Comparison of ENCODE assay signal across 12 cellular contexts in genomic region chr20:47124235-47124717, GRCh38.
DNase-seq lines count a peak whose midpoint lies in the region; ATAC-seq, FAIRE-seq and TF ChIP-seq lines count a peak whose summit lies in the region.
"Had no signal": no experiment of that assay in that cellular context is flagged by ENCODE, and none has a peak within 500 bp of the region (broad histone marks: within the 10 kb centered on the region; RNA-seq: fewer than 3 reads in every experiment).

No MANE protein-coding gene starts in this region.

- in situ Hi-C loops in GM12878 (cut with MboI): no loop called here

- intact Hi-C loops in GM12878 (cut with micrococcal nuclease; ENCODE audit: unreplicated experiment): no loop called here
- intact Hi-C loops in right cardiac atrium (cut with DNase I): no loop called here

- no peak for TF ChIP-seq EP300 in GM12878 (IDR thresholded peaks at IDR 0.05; ENCODE audit: borderline replicate concordance in 1 of 2, control insufficient read depth in 1 of 2, low read depth in 2 of 2, low read length in 2 of 2)

- no peaks in the 10 kb centered on the region for H3K4me1 Mint-ChIP-seq in stimulated activated naive B cell treated with anti-CD40 and anti-IgM and Interleukin-4, amounts not matched to agents 10 μg/mL and 1 μg/mL and 100 μg/mL, for 72 hours

- POLR2A ChIA-PET in GM12878 (lab: Charles Lee): no interaction called here

- no peak for TF ChIP-seq RAD21 in GM12878 (IDR thresholded peaks at IDR 0.05; ENCODE audit: insufficient read depth, low read depth, low read length)

- H3K36me3 ChIP-seq in GM12878 (ENCODE audit: control insufficient read depth in 2 of 2, insufficient read depth in 2 of 2, low read length in 1 of 2) (no peaks in the 10 kb centered on the region), skeletal muscle satellite cell (ENCODE audit: insufficient read depth, low read length) (no peaks in the 10 kb centered on the region)

- TF ChIP-seq POLR2A in GM12878 (IDR thresholded peaks at IDR 0.05; ENCODE audit: low read depth, low read length): no peak

- no peaks in the 10 kb centered on the region for H3K9me3 Mint-ChIP-seq in stimulated activated naive B cell treated with anti-CD40 and anti-IgM and Interleukin-4, amounts not matched to agents 10 μg/mL and 1 μg/mL and 100 μg/mL, for 72 hours
- H3K9me3 Mint-ChIP-seq: activated T-cell treated with anti-CD3 and anti-CD28 coated beads, Interleukin-2, amount 50 U/mL, for 4 hours; CD4-positive, alpha-beta T cell; nephron had no signal

- H3K4me1 ChIP-seq in GM12878 (ENCODE audit: control insufficient read depth, insufficient read depth, low read length): no peaks in the 10 kb centered on the region
- H3K4me1 ChIP-seq in right cardiac atrium (ENCODE audit: control insufficient read depth, insufficient read depth, low read length): peaks cover 10% of the 10 kb centered on the region
- peaks cover 42% of the 10 kb centered on the region for H3K4me1 ChIP-seq in skeletal muscle satellite cell (ENCODE audit: control insufficient read depth, insufficient read depth, low read length)

- DNase-seq in HTR-8/SVneo (ENCODE audit: insufficient read length, low spot score) (no peak), GM12878 (ENCODE audit: low read depth, low spot score) (no peak), right cardiac atrium (peak in 2 of 3 donors; percentile 26 to 71), COR-L47 (lab: John Stamatoyannopoulos, UW) (no peak), HuH-7 (ENCODE audit: low spot score) (no peak)
- DNase-seq in stimulated activated naive B cell treated with anti-CD40 and anti-IgM and Interleukin-4, amounts not matched to agents 10 μg/mL and 1 μg/mL and 100 μg/mL, for 72 hours: no peak
- no peak for DNase-seq in activated CD4-positive, alpha-beta T cell treated with anti-CD3 and anti-CD28 coated beads for 1 hour
- DNase-seq: activated T-cell treated with anti-CD3 and anti-CD28 coated beads, Interleukin-2, amount 50 U/mL, for 4 hours; CD4-positive, alpha-beta T cell; NCI-H69 had no signal

- H3K27ac ChIP-seq in GM12878 (ENCODE audit: control insufficient read depth, insufficient read depth) (no peak overlapping the region), right cardiac atrium (ENCODE audit: low read length) (peak overlapping the region; percentile 90)

- H3K9ac ChIP-seq in GM12878 (ENCODE audit: control insufficient read depth, insufficient read depth, low read length) (no peak overlapping the region), skeletal muscle satellite cell (ENCODE audit: low read depth, low read length) (peak overlapping the region; percentile 76)

- H3K36me3 Mint-ChIP-seq in stimulated activated naive B cell treated with anti-CD40 and anti-IgM and Interleukin-4, amounts not matched to agents 10 μg/mL and 1 μg/mL and 100 μg/mL, for 72 hours: no peaks in the 10 kb centered on the region

- RAD21 ChIA-PET in GM12878 (lab: Charles Lee; ENCODE audit: unreplicated experiment): interaction anchor here (1.0 kb wide), 1 partner anchor 12 kb away, joined by 3 read pairs; no protein-coding TSS in a partner anchor

- no peak for ATAC-seq in GM12878
- peak; percentile 23 to 46 for ATAC-seq in right cardiac atrium
- no peak for ATAC-seq in stimulated activated naive B cell treated with anti-CD40 and anti-IgM and Interleukin-4, amounts not matched to agents 10 μg/mL and 1 μg/mL and 100 μg/mL, for 72 hours (replicated peaks)
- ATAC-seq: activated T-cell treated with anti-CD3 and anti-CD28 coated beads, Interleukin-2, amount 50 U/mL, for 4 hours had no signal

- H3K4me3 ChIP-seq in GM12878 (no peak overlapping the region), right cardiac atrium (ENCODE audit: low read length) (no peak overlapping the region), skeletal muscle satellite cell (ENCODE audit: low read length) (no peak overlapping the region)

- BruUV-seq in GM12878 (replicated peaks; lab: Mats Ljungman, UMichigan): no TSS peak

- H2AFZ ChIP-seq in GM12878 (ENCODE audit: control insufficient read depth, low read depth, low read length): no peak overlapping the region

- no peaks in the 10 kb centered on the region for H4K20me1 ChIP-seq in GM12878 (ENCODE audit: control insufficient read depth, insufficient read depth)

- no peak for TF ChIP-seq CTCF in GM12878 (IDR thresholded peaks at IDR 0.05 in 2 of 3, conservative IDR thresholded peaks at IDR 0.05 in 1 of 3; ENCODE audit: control insufficient read depth in 2 of 3, extremely low read depth in 1 of 3, insufficient read depth in 1 of 3, low read depth in 3 of 3, low read length in 3 of 3)

- peak; percentile 72 for FAIRE-seq in HTR-8/SVneo (lab: Jason Lieb, UNC)
- FAIRE-seq in GM12878 (lab: Jason Lieb, UNC): no peak

- CTCF ChIA-PET in GM12878 (lab: Yijun Ruan, JAX): interaction anchor here (1.0 kb wide), 1 partner anchor 150 kb away, joined by 3 read pairs; no protein-coding TSS in a partner anchor

- SMC1A ChIA-PET in GM12878 (lab: Charles Lee; ENCODE audit: uncharacterized antibody, unreplicated experiment): no interaction called here

- no peak overlapping the region for H3K27ac Mint-ChIP-seq in stimulated activated naive B cell treated with anti-CD40 and anti-IgM and Interleukin-4, amounts not matched to agents 10 μg/mL and 1 μg/mL and 100 μg/mL, for 72 hours
- H3K27ac Mint-ChIP-seq: CD4-positive, alpha-beta T cell had no signal

- H3K4me3 Mint-ChIP-seq in stimulated activated naive B cell treated with anti-CD40 and anti-IgM and Interleukin-4, amounts not matched to agents 10 μg/mL and 1 μg/mL and 100 μg/mL, for 72 hours: no peak overlapping the region
- H3K4me3 Mint-ChIP-seq: activated T-cell treated with anti-CD3 and anti-CD28 coated beads, Interleukin-2, amount 50 U/mL, for 4 hours; CD4-positive, alpha-beta T cell; nephron had no signal

- peaks cover 0 to 2% of the 10 kb centered on the region in 2 experiments; a peak in 2 of 4 replicates for H3K27me3 ChIP-seq in GM12878 (replicated peaks in 1 of 2; ENCODE audit: control insufficient read depth in 2 of 2, insufficient read depth in 2 of 2, low read length in 1 of 2)
- no peaks in the 10 kb centered on the region for H3K27me3 ChIP-seq in right cardiac atrium (ENCODE audit: control insufficient read depth, insufficient read depth)
- H3K27me3 ChIP-seq in skeletal muscle satellite cell (ENCODE audit: control insufficient read depth, insufficient read depth, low read length): no peaks in the 10 kb centered on the region

- H3K4me2 ChIP-seq in GM12878 (ENCODE audit: control insufficient read depth, insufficient read depth) (no peak overlapping the region), skeletal muscle satellite cell (ENCODE audit: low read length) (peak overlapping the region; percentile 68)

- H3K27me3 Mint-ChIP-seq in stimulated activated naive B cell treated with anti-CD40 and anti-IgM and Interleukin-4, amounts not matched to agents 10 μg/mL and 1 μg/mL and 100 μg/mL, for 72 hours: peaks cover 27 to 47% of the 10 kb centered on the region in 2 donors

- WGBS in GM12878 (ENCODE audit: insufficient coverage, insufficient replicate concordance, low lambda C conversion rate, missing lambda C conversion rate): 41% methylated on average over 3 of the region's 3 CpGs
- WGBS in right cardiac atrium: 36% methylated on average over 3 of the region's 3 CpGs

- H3K79me2 ChIP-seq in GM12878 (ENCODE audit: control insufficient read depth, insufficient read depth, low read length): no peaks in the 10 kb centered on the region

- H3K9me3 ChIP-seq in GM12878 (replicated peaks; ENCODE audit: control insufficient read depth, insufficient read depth, low read length): no peaks in the 10 kb centered on the region
- H3K9me3 ChIP-seq in right cardiac atrium (ENCODE audit: control insufficient read depth, low read length): no peaks in the 10 kb centered on the region
- H3K9me3 ChIP-seq in skeletal muscle satellite cell (replicated peaks; ENCODE audit: low read length): no peaks in the 10 kb centered on the region

TF ChIP-seq in GM12878, 131 proteins besides CTCF, POLR2A, EP300 and RAD21:
- TF ChIP-seq HDAC2 (IDR thresholded peaks at IDR 0.05) (no peak), DPF2 (IDR thresholded peaks at IDR 0.05) (no peak), STAT3 (IDR thresholded peaks at IDR 0.05; ENCODE audit: low read depth, low read length) (no peak), MEF2B (IDR thresholded peaks at IDR 0.05; ENCODE audit: partially characterized antibody, poor library complexity, severe bottlenecking) (no peak), MAX (IDR thresholded peaks at IDR 0.05; ENCODE audit: low read depth, low read length) (no peak), SUPT20H (IDR thresholded peaks at IDR 0.05; ENCODE audit: borderline replicate concordance, control insufficient read depth, low read depth, low read length) (no peak), PRDM15 (CRISPR knock-in tag; IDR thresholded peaks at IDR 0.05) (0 out of 2 replicates have a peak, but pooled peaks have one; percentile 46)

Comparison
In these comparisons a context has a peak if more than half of its experiments do, and no peak if none do; other contexts are left out.
1. DNase-seq: peak in right cardiac atrium (2 of 3); none in HTR-8/SVneo (single experiment), GM12878 (single experiment), COR-L47 (single experiment), HuH-7 (single experiment), stimulated activated naive B cell treated with anti-CD40 and anti-IgM and Interleukin-4, amounts not matched to agents 10 μg/mL and 1 μg/mL and 100 μg/mL, for 72 hours (single experiment) and activated CD4-positive, alpha-beta T cell treated with anti-CD3 and anti-CD28 coated beads for 1 hour (single experiment).
2. ATAC-seq: peak in right cardiac atrium (2 of 2); none in GM12878 (single experiment) and stimulated activated naive B cell treated with anti-CD40 and anti-IgM and Interleukin-4, amounts not matched to agents 10 μg/mL and 1 μg/mL and 100 μg/mL, for 72 hours (0 of 2).